9 cellular contexts compared by ENCODE assay signal in genomic region chr9:133855802-133856592, GRCh38.
DNase-seq lines count a peak whose midpoint lies in the region; ATAC-seq and TF ChIP-seq lines count a peak whose summit lies in the region.
"Had no signal": no experiment of that assay in that cellular context is flagged by ENCODE, and none has a peak within 500 bp of the region (broad histone marks: within the 10 kb centered on the region; RNA-seq: fewer than 3 reads in every experiment).

No MANE protein-coding gene starts in this region.

- DNase-seq in NCI-H526 treated with DMSO at 0.1 percent for 48 hours (lab: John Stamatoyannopoulos, UW) (peak; percentile 8), dermis blood vessel endothelial cell (peak; percentile 78), lower lobe of right lung (peak; percentile 76), tibial artery (peak; percentile 53 to 72), GM19238 (ENCODE audit: insufficient read length, low spot score) (no peak), activated gamma-delta T cell treated with Interleukin-2 at 50 U/mL for 16 hours (no peak)
- DNase-seq in activated CD8-positive, alpha-beta memory T cell treated with anti-CD3 and anti-CD28 coated beads for 24 hours, result no peak

- H3K27me3 ChIP-seq in lower lobe of right lung (ENCODE audit: low read depth), result no peaks in the 10 kb centered on the region
- H3K27me3 ChIP-seq in tibial artery, result no peaks in the 10 kb centered on the region

- peaks cover 26% of the 10 kb centered on the region for H3K4me1 ChIP-seq in lower lobe of right lung
- no peaks in the 10 kb centered on the region for H3K4me1 ChIP-seq in tibial artery

- no peaks in the 10 kb centered on the region for H3K36me3 ChIP-seq in lower lobe of right lung
- peaks cover 0 to 5% (median 0%) of the 10 kb centered on the region in 3 donors for H3K36me3 ChIP-seq in tibial artery

- no peak for TF ChIP-seq CTCF in lower lobe of right lung (IDR thresholded peaks at IDR 0.05)
- no peak for TF ChIP-seq CTCF in tibial artery (IDR thresholded peaks at IDR 0.05)

- intact Hi-C loops in lower lobe of right lung (cut with DNase I), result no loop called here
- intact Hi-C loops in tibial artery (cut with DNase I; ENCODE audit: low total_unique reads), result no loop called here

- H3K4me3 ChIP-seq in lower lobe of right lung, result no peak overlapping the region
- H3K4me3 ChIP-seq in tibial artery, result no peak overlapping the region
- H3K4me3 ChIP-seq: SK-N-MC had no signal

- H3K27ac ChIP-seq in lower lobe of right lung (peak overlapping the region; percentile 85), tibial artery (no peak overlapping the region)
- H3K27ac ChIP-seq: SK-N-MC had no signal

- ATAC-seq in lower lobe of right lung, result peak; percentile 81 to 82
- ATAC-seq in HG03378 (IDR thresholded peaks at IDR 0.05; ENCODE audit: unreplicated experiment), result no peak

- H3K9me3 ChIP-seq in lower lobe of right lung (no peaks in the 10 kb centered on the region), tibial artery (no peaks in the 10 kb centered on the region)

Comparison
In these comparisons a context has a peak if more than half of its experiments do, and no peak if none do; other contexts are left out.
1. DNase-seq: peak in NCI-H526 treated with DMSO at 0.1 percent for 48 hours (single experiment), dermis blood vessel endothelial cell (single experiment), lower lobe of right lung (single experiment) and tibial artery (2 of 2); none in activated CD8-positive, alpha-beta memory T cell treated with anti-CD3 and anti-CD28 coated beads for 24 hours (single experiment), GM19238 (single experiment) and activated gamma-delta T cell treated with Interleukin-2 at 50 U/mL for 16 hours (single experiment).